ENCODE assay signal across 17 cellular contexts in genomic region chr12:112188130-112188830, GRCh38.
"Had no signal": no experiment of that assay in that cellular context is flagged by ENCODE, and none has a peak within 500 bp of the region (broad histone marks: within the 10 kb centered on the region; RNA-seq: fewer than 3 reads in every experiment).

No MANE protein-coding gene starts in this region.

- H3K4me3 ChIP-seq: esophagus muscularis mucosa, gastrocnemius medialis, smooth muscle cell, suprapubic skin, thyroid gland had no signal

- H3K9ac ChIP-seq: parathyroid adenoma had no signal

- ATAC-seq: gastrocnemius medialis; left lobe of liver; naive thymus-derived CD4-positive, alpha-beta T cell had no signal

- H3K79me2 ChIP-seq: parathyroid adenoma had no signal

- H2AFZ ChIP-seq: parathyroid adenoma had no signal

- H3K9me3 ChIP-seq: esophagus muscularis mucosa, gastrocnemius medialis, suprapubic skin, thyroid gland had no signal

- H3K4me1 ChIP-seq: parathyroid adenoma had no signal

- H3K27ac ChIP-seq: epithelial cell of prostate, esophagus muscularis mucosa, gastrocnemius medialis, parathyroid adenoma, suprapubic skin, thyroid gland had no signal

- FAIRE-seq: urothelium cell line had no signal

- DNase-seq: effector memory CD4-positive, alpha-beta T cell; gastrocnemius medialis; glutamatergic neuron; islet precursor cell; mammary epithelial cell; naive thymus-derived CD4-positive, alpha-beta T cell; nephron progenitor cell; stimulated activated CD4-positive, alpha-beta T cell treated with anti-CD3 and anti-CD28 coated beads, Interleukin-2, amount 100 ng/mL, for 48 hours; stimulated activated naive CD4-positive, alpha-beta T cell treated with Interleukin-2 at 50 U/mL for 16 hours; thyroid gland had no signal

- H3K4me2 ChIP-seq: smooth muscle cell had no signal

- H3K27me3 ChIP-seq: esophagus muscularis mucosa, gastrocnemius medialis, suprapubic skin, thyroid gland had no signal
